ENCODE assay signal across 32 cellular contexts in the genomic region with DNA sequence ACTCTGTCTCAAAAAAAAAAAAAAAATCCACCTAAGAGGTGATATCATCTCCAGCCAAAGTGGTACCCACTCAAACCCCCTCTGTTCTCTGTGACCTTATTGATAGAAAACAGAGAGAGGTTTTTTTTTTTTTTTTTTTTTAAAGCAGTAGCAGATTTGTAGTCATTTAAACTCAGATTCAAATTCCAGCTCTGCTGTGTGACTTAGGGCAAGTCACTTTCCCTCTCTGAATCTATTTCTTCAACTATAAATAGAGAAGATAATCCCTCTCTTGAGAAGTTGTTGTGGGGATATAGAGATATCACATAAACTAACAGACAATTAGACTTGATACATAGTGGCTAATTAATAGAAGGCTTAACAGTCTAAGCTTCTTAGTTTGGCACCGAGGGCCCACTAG. TPM values are rescaled to one million over a fixed set of nuclear protein-coding genes. Genes with fewer than 3 reads are reported as not detected.
"Had no signal": no experiment of that assay in that cellular context is flagged by ENCODE, and none has a peak within 500 bp of the region (broad histone marks: within the 10 kb centered on the region; RNA-seq: fewer than 3 reads in every experiment).

No MANE protein-coding gene starts in this region.

- DNase-seq: naive thymus-derived CD8-positive, alpha-beta T cell; nephron progenitor cell; nucleus accumbens; ovary; psoas muscle; right cardiac atrium; right lobe of liver; sigmoid colon; small intestine; stimulated activated CD4-positive, alpha-beta T cell treated with anti-CD3 and anti-CD28 coated beads, Interleukin-15, amount 100 ng/mL, for 24 hours; stimulated activated CD4-positive, alpha-beta T cell treated with anti-CD3 and anti-CD28 coated beads, Interleukin-2, amount 100 ng/mL, for 24 hours; stimulated activated CD4-positive, alpha-beta T cell treated with anti-CD3 and anti-CD28 coated beads, Interleukin-2, amount 100 ng/mL, for 48 hours; stimulated activated CD4-positive, alpha-beta T cell treated with anti-CD3 and anti-CD28 coated beads, Interleukin-4, amount 100 ng/mL, for 24 hours; stimulated activated naive CD4-positive, alpha-beta T cell; stimulated activated naive CD8-positive, alpha-beta T cell treated with anti-CD3 and anti-CD28 coated beads, Interleukin-15, amount 100 ng/mL, for 72 hours; stimulated activated naive CD8-positive, alpha-beta T cell treated with anti-CD3 and anti-CD28 coated beads, Interleukin-15, Interleukin-2, amounts not matched to agents 100 U/mL and 50 U/mL, for 24 hours; substantia nigra; testis; tibial artery; transverse colon; upper lobe of right lung; uterus had no signal

- H3K36me3 ChIP-seq: neutrophil, ovary, right lobe of liver, sigmoid colon, suprapubic skin, tibial artery, transverse colon, upper lobe of right lung, uterus had no signal

- H3K4me3 ChIP-seq: ovary, psoas muscle, right lobe of liver, sigmoid colon, suprapubic skin, testis, tibial artery, transverse colon, upper lobe of right lung, uterus had no signal

- ATAC-seq: naive thymus-derived CD8-positive, alpha-beta T cell; natural killer cell treated with Interleukin-12 subunit alpha and Interleukin-12 subunit beta and Interleukin-15 and Interleukin-18, amount 100 ng/mL, for 72 hours; psoas muscle; right cardiac atrium; right lobe of liver; stimulated activated effector memory CD8-positive, alpha-beta T cell treated with anti-CD3 and anti-CD28 coated beads, Interleukin-12 subunit alpha, Interleukin-12 subunit beta, amount 100 ng/mL, for 72 hours; stimulated activated naive CD8-positive, alpha-beta T cell treated with anti-CD3 and anti-CD28 coated beads, Interleukin-15, amount 100 ng/mL, for 72 hours; stimulated activated naive CD8-positive, alpha-beta T cell treated with anti-CD3 and anti-CD28 coated beads, Interleukin-15, Interleukin-2, amounts not matched to agents 100 U/mL and 50 U/mL, for 24 hours; upper lobe of right lung had no signal

- H3K4me1 ChIP-seq: parathyroid adenoma, psoas muscle, right lobe of liver, sigmoid colon, suprapubic skin, testis, tibial artery, transverse colon, upper lobe of right lung, uterus had no signal

- H3K36me3 Mint-ChIP-seq: naive thymus-derived CD8-positive, alpha-beta T cell; natural killer cell treated with Interleukin-12 subunit alpha and Interleukin-12 subunit beta and Interleukin-15 and Interleukin-18, amount 100 ng/mL, for 72 hours; stimulated activated effector memory CD8-positive, alpha-beta T cell treated with anti-CD3 and anti-CD28 coated beads, Interleukin-12 subunit alpha, Interleukin-12 subunit beta, amount 100 ng/mL, for 72 hours; type B pancreatic cell had no signal

- H3K4me1 Mint-ChIP-seq: naive thymus-derived CD8-positive, alpha-beta T cell; nephron progenitor cell; stimulated activated effector memory CD8-positive, alpha-beta T cell treated with anti-CD3 and anti-CD28 coated beads, Interleukin-12 subunit alpha, Interleukin-12 subunit beta, amount 100 ng/mL, for 72 hours; stimulated activated naive CD8-positive, alpha-beta T cell treated with anti-CD3 and anti-CD28 coated beads, Interleukin-15, amount 100 ng/mL, for 72 hours had no signal

- H3K27ac ChIP-seq: neutrophil, ovary, parathyroid adenoma, psoas muscle, right lobe of liver, sigmoid colon, suprapubic skin, testis, tibial artery, transverse colon, upper lobe of right lung, uterus had no signal

- H3K9me3 ChIP-seq: neutrophil, ovary, psoas muscle, right lobe of liver, sigmoid colon, suprapubic skin, testis, tibial artery, transverse colon, upper lobe of right lung, uterus had no signal

- H3K4me3 Mint-ChIP-seq: naive thymus-derived CD8-positive, alpha-beta T cell; natural killer cell treated with Interleukin-12 subunit alpha and Interleukin-12 subunit beta and Interleukin-15 and Interleukin-18, amount 100 ng/mL, for 72 hours; nephron progenitor cell; neural crest cell; stimulated activated effector memory CD8-positive, alpha-beta T cell treated with anti-CD3 and anti-CD28 coated beads, Interleukin-12 subunit alpha, Interleukin-12 subunit beta, amount 100 ng/mL, for 72 hours; stimulated activated naive CD8-positive, alpha-beta T cell treated with anti-CD3 and anti-CD28 coated beads, Interleukin-15, amount 100 ng/mL, for 72 hours; type B pancreatic cell had no signal

- H3K79me2 ChIP-seq: parathyroid adenoma had no signal

- H3K27me3 Mint-ChIP-seq: progenitor cell of endocrine pancreas, type B pancreatic cell had no signal

- H3K27ac Mint-ChIP-seq: naive thymus-derived CD8-positive, alpha-beta T cell; natural killer cell treated with Interleukin-12 subunit alpha and Interleukin-12 subunit beta and Interleukin-15 and Interleukin-18, amount 100 ng/mL, for 72 hours; progenitor cell of endocrine pancreas; stimulated activated effector memory CD8-positive, alpha-beta T cell treated with anti-CD3 and anti-CD28 coated beads, Interleukin-12 subunit alpha, Interleukin-12 subunit beta, amount 100 ng/mL, for 72 hours; stimulated activated naive CD8-positive, alpha-beta T cell treated with anti-CD3 and anti-CD28 coated beads, Interleukin-15, amount 100 ng/mL, for 72 hours; type B pancreatic cell had no signal

- H3K27me3 ChIP-seq: neutrophil, ovary, right lobe of liver, sigmoid colon, testis, transverse colon, upper lobe of right lung, uterus had no signal

- H2AFZ ChIP-seq: parathyroid adenoma had no signal

- H3K9me3 Mint-ChIP-seq: naive thymus-derived CD8-positive, alpha-beta T cell; natural killer cell treated with Interleukin-12 subunit alpha and Interleukin-12 subunit beta and Interleukin-15 and Interleukin-18, amount 100 ng/mL, for 72 hours; nephron progenitor cell; neural crest cell; stimulated activated effector memory CD8-positive, alpha-beta T cell treated with anti-CD3 and anti-CD28 coated beads, Interleukin-12 subunit alpha, Interleukin-12 subunit beta, amount 100 ng/mL, for 72 hours; stimulated activated naive CD8-positive, alpha-beta T cell treated with anti-CD3 and anti-CD28 coated beads, Interleukin-15, amount 100 ng/mL, for 72 hours; type B pancreatic cell had no signal

RNA-seq across cellular contexts. Expression of gene NKAIN1, which starts 48.4 kb away (rescaled TPM):
- total RNA-seq: naive thymus-derived CD8-positive, alpha-beta T cell; natural killer cell treated with Interleukin-12 subunit alpha and Interleukin-12 subunit beta and Interleukin-15 and Interleukin-18, amount 100 ng/mL, for 72 hours; omental fat pad; right cardiac atrium; right lobe of liver; skeletal muscle tissue; transverse colon; upper lobe of right lung had no signal
